Comparison of ENCODE assay signal across 9 cellular contexts in genomic region chr1:218304281-218305039, GRCh38. TPM values are rescaled to one million over a fixed set of nuclear protein-coding genes. Genes with fewer than 3 reads are reported as not detected.
DNase-seq lines count a peak whose midpoint lies in the region; ATAC-seq, FAIRE-seq and TF ChIP-seq lines count a peak whose summit lies in the region.
"Had no signal": no experiment of that assay in that cellular context is flagged by ENCODE, and none has a peak within 500 bp of the region (broad histone marks: within the 10 kb centered on the region; RNA-seq: fewer than 3 reads in every experiment).

No MANE protein-coding gene starts in this region.

- ATAC-seq in HG03097 (IDR thresholded peaks at IDR 0.05; ENCODE audit: low FRiP score, unreplicated experiment) = peak; percentile 53
- ATAC-seq: body of pancreas had no signal

- FAIRE-seq in D721Med (lab: Jason Lieb, UNC) = no peak

- peak overlapping the region; percentile 88 for H3K27ac ChIP-seq in cardiac muscle cell
- H3K27ac ChIP-seq: body of pancreas had no signal

- DNase-seq in G401 (ENCODE audit: low spot score) = peak; percentile 54
- peak; percentile 31 for DNase-seq in NCI-H510A (lab: John Stamatoyannopoulos, UW)
- peak; percentile 64 to 95 for DNase-seq in cardiac muscle cell (ENCODE audit: low read depth in 1 of 2, low spot score in 1 of 2)
- no peak for DNase-seq in D721Med (ENCODE audit: insufficient read length, low spot score)
- no peak for DNase-seq in LoVo (ENCODE audit: low spot score)
- no peak for DNase-seq in activated CD4-positive, alpha-beta T cell treated with anti-CD3 and anti-CD28 coated beads, Interleukin-2, amount 50 U/mL, for 1 hour
- no peak for DNase-seq in NCI-H2196 treated with DMSO at 0.1 percent for 48 hours (lab: John Stamatoyannopoulos, UW; ENCODE audit: unreplicated experiment)

- H3K27me3 ChIP-seq in cardiac muscle cell = no peaks in the 10 kb centered on the region
- H3K27me3 ChIP-seq: body of pancreas had no signal

- no peaks in the 10 kb centered on the region for H3K9me3 ChIP-seq in cardiac muscle cell (ENCODE audit: low read depth)
- H3K9me3 ChIP-seq: body of pancreas had no signal

- no peaks in the 10 kb centered on the region for H3K36me3 ChIP-seq in cardiac muscle cell

- H3K4me3 ChIP-seq in cardiac muscle cell = no peak overlapping the region
- H3K4me3 ChIP-seq: body of pancreas had no signal

- in situ Hi-C loops in G401 (cut with HindIII; ENCODE audit: low sequenced_read_pairs) = no loop called here

- TF ChIP-seq CTCF in cardiac muscle cell (IDR thresholded peaks at IDR 0.05; ENCODE audit: low read depth, low read length) = no peak
- TF ChIP-seq CTCF in D721Med (IDR thresholded peaks at IDR 0.05; ENCODE audit: insufficient read depth, missing control alignments) = no peak

- peaks cover 53% of the 10 kb centered on the region for H3K4me1 ChIP-seq in cardiac muscle cell (ENCODE audit: low read depth)

RNA-seq across cellular contexts. Expression of gene RRP15, which starts 19.4 kb away (rescaled TPM):
- 5.1 and 7.6 TPM in 2 replicates for total RNA-seq in G401 (2014; rRNA removed; shearing (Covaris generic))
- 5.4 and 7.2 TPM in 2 replicates for total RNA-seq in cardiac muscle cell
- 13.3 and 14.4 TPM in 2 replicates for polyA plus RNA-seq in cardiac muscle cell

RNA-seq across cellular contexts. Expression of gene TGFB2, which starts 40.7 kb away (rescaled TPM):
- total RNA-seq in G401 (2014; rRNA removed; shearing (Covaris generic)) = 0.27 TPM in 1 of 2 replicates, not detected in the other
- 107 and 171 TPM in 2 replicates for total RNA-seq in cardiac muscle cell
- polyA plus RNA-seq in cardiac muscle cell = 132 and 210 TPM in 2 replicates

Comparison
In these comparisons a context has a peak if more than half of its experiments do, and no peak if none do; other contexts are left out.
1. DNase-seq: peak in G401 (single experiment), NCI-H510A (single experiment) and cardiac muscle cell (2 of 2); none in D721Med (single experiment), LoVo (single experiment), activated CD4-positive, alpha-beta T cell treated with anti-CD3 and anti-CD28 coated beads, Interleukin-2, amount 50 U/mL, for 1 hour (single experiment) and NCI-H2196 treated with DMSO at 0.1 percent for 48 hours (single experiment).
2. RNA of gene TGFB2, which starts 40.7 kb away (total RNA-seq): 107 to 171 TPM in cardiac muscle cell; 0.27 TPM in G401; every median in the first group is over 10 times any median in the second.